In the genomic region with DNA sequence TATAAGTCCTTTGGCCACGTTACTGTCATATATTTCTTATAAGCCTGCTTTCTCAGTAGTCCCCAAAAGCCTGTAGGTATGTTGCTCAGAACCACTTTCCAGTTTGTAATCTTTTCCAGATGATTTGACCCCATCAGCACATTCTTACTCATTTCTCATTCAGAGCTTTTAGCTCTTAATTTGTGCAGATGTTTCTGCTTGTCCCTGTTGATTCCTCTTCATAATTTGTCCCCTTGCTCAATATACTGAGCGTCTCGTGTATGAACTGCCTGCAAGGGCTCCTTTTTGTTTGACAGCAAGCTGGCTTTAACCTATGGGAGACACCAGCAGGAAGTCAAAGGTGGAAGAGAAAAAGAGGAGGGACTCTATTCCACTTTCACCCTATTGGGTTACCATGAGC, we compare ENCODE assay signal across 19 cellular contexts.
"Had no signal": no experiment of that assay in that cellular context is flagged by ENCODE, and none has a peak within 500 bp of the region (broad histone marks: within the 10 kb centered on the region; RNA-seq: fewer than 3 reads in every experiment).

No MANE protein-coding gene starts in this region.

- H3K4me3 ChIP-seq: cardiac muscle cell, esophagus muscularis mucosa, lung, thyroid gland had no signal

- ATAC-seq: activated CD8-positive, alpha-beta memory T cell treated with anti-CD3 and anti-CD28 coated beads, Interleukin-2, amount 10 ng/mL, durations not matched to agents 7 days and 5 days; natural killer cell; WTC11 had no signal

- DNase-seq: activated CD4-positive, alpha-beta memory T cell treated with anti-CD3 and anti-CD28 coated beads, Interleukin-2, amount 10 ng/mL, durations not matched to agents 7 days and 5 days; activated CD4-positive, alpha-beta T cell treated with anti-CD3 and anti-CD28 coated beads for 4 hours; activated CD8-positive, alpha-beta memory T cell treated with anti-CD3 and anti-CD28 coated beads, Interleukin-2, amount 10 ng/mL, durations not matched to agents 7 days and 5 days; amniotic stem cell; dermis blood vessel endothelial cell; effector memory CD4-positive, alpha-beta T cell; foreskin melanocyte; glutamatergic neuron; hypothalamus; natural killer cell; retina; stimulated activated CD4-positive, alpha-beta T cell treated with anti-CD3 and anti-CD28 coated beads, Interleukin-12 subunit alpha, Interleukin-12 subunit beta, amount 100 ng/mL, for 4 hours; stimulated activated CD4-positive, alpha-beta T cell treated with anti-CD3 and anti-CD28 coated beads, Interleukin-1b, Interleukin-23, amount 100 ng/mL, for 48 hours; stimulated activated naive CD4-positive, alpha-beta T cell treated with Interleukin-2 at 50 U/mL for 16 hours; thyroid gland had no signal
